Comparison of ENCODE assay signal across 1 cellular context in the genomic region with DNA sequence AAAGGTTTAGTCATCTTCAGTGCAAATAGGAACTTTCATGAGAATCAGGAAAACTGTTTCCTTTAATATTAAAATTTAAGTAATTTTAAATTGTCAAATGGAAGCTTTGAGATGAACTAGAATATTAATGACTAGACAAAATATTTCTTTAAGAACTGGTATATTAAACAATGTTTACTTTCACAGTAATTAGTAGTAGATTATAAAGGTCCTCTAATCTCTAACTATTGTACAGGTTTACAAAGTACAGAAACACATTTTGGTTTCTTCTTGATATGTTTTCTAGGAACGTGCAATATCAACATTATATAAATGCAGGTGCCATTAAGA.
TF ChIP-seq lines count a peak whose summit lies in the region.

No MANE protein-coding gene starts in this region.

TF ChIP-seq in endothelial cell of umbilical vein, 7 proteins besides CTCF, POLR2A, EP300 and RAD21:
- no peak for TF ChIP-seq MYC (IDR thresholded peaks at IDR 0.05; ENCODE audit: low read depth, low read length)
- TF ChIP-seq POLR2AphosphoS5 (IDR thresholded peaks at IDR 0.05; ENCODE audit: insufficient read depth, low read depth, low read length): no peak
- TF ChIP-seq JUN (IDR thresholded peaks at IDR 0.05; ENCODE audit: borderline replicate concordance, insufficient read depth, insufficient read length, low read depth): no peak
- no peak for TF ChIP-seq EZH2 (IDR thresholded peaks at IDR 0.05; ENCODE audit: borderline replicate concordance, low read depth, low read length, severe bottlenecking)
